In the genomic region with DNA sequence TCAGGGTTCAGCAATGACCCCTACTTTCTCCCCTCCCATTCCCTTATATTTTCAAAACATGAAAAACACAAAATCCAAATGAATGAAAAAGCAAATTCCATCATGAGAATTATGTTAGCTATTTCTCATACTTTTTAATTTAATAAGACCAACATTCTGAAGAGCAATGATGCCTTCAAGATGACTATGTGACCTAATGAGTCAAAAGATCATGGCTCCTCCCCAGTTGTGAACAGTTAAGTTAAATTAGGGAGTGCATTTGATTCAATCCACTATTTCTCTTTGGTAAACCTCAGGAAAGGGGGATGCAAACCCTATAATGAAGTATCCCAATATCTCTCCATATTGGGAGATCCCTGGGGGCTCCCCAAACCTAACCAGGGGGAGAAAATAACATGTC, we compare ENCODE assay signal across 16 cellular contexts. TPM values are rescaled to one million over a fixed set of nuclear protein-coding genes. Genes with fewer than 3 reads are reported as not detected.
A peak's percentile ranks its signal among the peaks of the same experiment; 100 is the strongest.
DNase-seq lines count a peak whose midpoint lies in the region; ATAC-seq, FAIRE-seq and TF ChIP-seq lines count a peak whose summit lies in the region.
"Had no signal": no experiment of that assay in that cellular context is flagged by ENCODE, and none has a peak within 500 bp of the region (broad histone marks: within the 10 kb centered on the region; RNA-seq: fewer than 3 reads in every experiment).

No MANE protein-coding gene starts in this region.

- H3K9me3 ChIP-seq in GM12878 (replicated peaks; ENCODE audit: control insufficient read depth, insufficient read depth, low read length), result no peaks in the 10 kb centered on the region
- H3K9me3 ChIP-seq in spleen, result no peaks in the 10 kb centered on the region
- H3K9me3 ChIP-seq: prostate gland, SJSA1, tibial nerve had no signal

- peaks cover 46% of the 10 kb centered on the region for H3K36me3 Mint-ChIP-seq in activated CD4-positive, alpha-beta T cell treated with anti-CD3 and anti-CD28 coated beads for 36 hours (ENCODE audit: low read depth)
- peaks cover 33% of the 10 kb centered on the region for H3K36me3 Mint-ChIP-seq in HFFc6 (ENCODE audit: low read depth)

- no peaks in the 10 kb centered on the region for H3K9me3 Mint-ChIP-seq in activated CD4-positive, alpha-beta T cell treated with anti-CD3 and anti-CD28 coated beads for 36 hours (ENCODE audit: low read depth)
- H3K9me3 Mint-ChIP-seq in HFFc6, result no peaks in the 10 kb centered on the region

- SMC1A ChIA-PET in GM12878 (lab: Charles Lee; ENCODE audit: uncharacterized antibody, unreplicated experiment), result interaction anchor here (1.8 kb wide), 1 partner anchor 17 kb away, joined by 6 read pairs; no protein-coding TSS in a partner anchor

- H3K27me3 ChIP-seq in GM12878 (replicated peaks in 1 of 2; ENCODE audit: control insufficient read depth in 2 of 2, insufficient read depth in 2 of 2, low read length in 1 of 2), result no peaks in the 10 kb centered on the region
- H3K27me3 ChIP-seq in spleen (replicated peaks in 1 of 7), result no peaks in the 10 kb centered on the region
- H3K27me3 ChIP-seq: SJSA1, tibial nerve had no signal

- CTCF ChIA-PET in activated CD4-positive, alpha-beta T cell treated with anti-CD3 and anti-CD28 coated beads for 36 hours (lab: Charles Lee), result no interaction called here
- CTCF ChIA-PET in GM12878 (lab: Yijun Ruan, JAX), result no interaction called here

- H3K9ac ChIP-seq in GM12878 (ENCODE audit: control insufficient read depth, insufficient read depth, low read length), result no peak overlapping the region

- in situ Hi-C loops in GM12878 (cut with MboI), result no loop called here

- no peak for FAIRE-seq in GM12878 (lab: Jason Lieb, UNC)
- FAIRE-seq: H1 had no signal

- peaks cover 87% of the 10 kb centered on the region for H3K79me2 ChIP-seq in GM12878 (ENCODE audit: control insufficient read depth, insufficient read depth, low read length)

- H3K4me2 ChIP-seq in GM12878 (ENCODE audit: control insufficient read depth, insufficient read depth), result peak overlapping the region; percentile 45; the same call in 1 of the 2 replicates

- H3K4me3 ChIP-seq in GM12878, result no peak overlapping the region
- H3K4me3 ChIP-seq in spleen, result no peak overlapping the region
- H3K4me3 ChIP-seq: prostate gland, SJSA1, tibial nerve had no signal

- peaks cover 3% of the 10 kb centered on the region; the same call in 1 of the 2 replicates for H4K20me1 ChIP-seq in GM12878 (ENCODE audit: control insufficient read depth, insufficient read depth)

- H2AFZ ChIP-seq in GM12878 (ENCODE audit: control insufficient read depth, low read depth, low read length), result no peak overlapping the region

- no TSS peak for BruUV-seq in GM12878 (replicated peaks; lab: Mats Ljungman, UMichigan)

- H3K4me3 Mint-ChIP-seq in activated CD4-positive, alpha-beta T cell treated with anti-CD3 and anti-CD28 coated beads for 36 hours, result no peak overlapping the region
- H3K4me3 Mint-ChIP-seq in HFFc6, result peak overlapping the region; percentile 64

- TF ChIP-seq EP300 in GM12878 (IDR thresholded peaks at IDR 0.05; ENCODE audit: borderline replicate concordance in 1 of 2, control insufficient read depth in 1 of 2, low read depth in 2 of 2, low read length in 2 of 2), result no peak

- POLR2A ChIA-PET in activated CD4-positive, alpha-beta T cell treated with anti-CD3 and anti-CD28 coated beads for 36 hours (lab: Charles Lee), result no interaction called here
- POLR2A ChIA-PET in GM12878 (lab: Charles Lee), result interaction anchor here (0.8 kb wide), 1 partner anchor 103 kb away, joined by 10 read pairs; no protein-coding TSS in a partner anchor

- peak overlapping the region; percentile 33; the same call in 1 of the 2 replicates for H3K27ac ChIP-seq in GM12878 (ENCODE audit: control insufficient read depth, insufficient read depth)
- peak overlapping the region in 5 of 8 donors; percentile 61 to 78 (median 75) for H3K27ac ChIP-seq in spleen
- H3K27ac ChIP-seq: prostate gland, SJSA1, tibial nerve had no signal

- intact Hi-C loops in activated CD4-positive, alpha-beta T cell treated with anti-CD3 and anti-CD28 coated beads for 36 hours (cut with DNase I, micrococcal nuclease), result loop anchor here in 1 of 2 experiments (5.0 kb wide), 1 partner anchor 33 kb away; no protein-coding TSS in a partner anchor
- intact Hi-C loops in GM12878 (cut with micrococcal nuclease; ENCODE audit: unreplicated experiment), result no loop called here
- intact Hi-C loops in spleen (cut with DNase I; ENCODE audit: low total_unique reads), result no loop called here

- no peak for TF ChIP-seq RAD21 in GM12878 (IDR thresholded peaks at IDR 0.05; ENCODE audit: insufficient read depth, low read depth, low read length)

- H3K27me3 Mint-ChIP-seq in activated CD4-positive, alpha-beta T cell treated with anti-CD3 and anti-CD28 coated beads for 36 hours, result no peaks in the 10 kb centered on the region
- H3K27me3 Mint-ChIP-seq in HFFc6 (ENCODE audit: insufficient read depth), result peaks cover 1% of the 10 kb centered on the region; the same call in 1 of the 2 replicates

- no peak for DNase-seq in activated CD4-positive, alpha-beta T cell treated with anti-CD3 and anti-CD28 coated beads for 36 hours
- DNase-seq in activated CD4-positive, alpha-beta T cell treated with anti-CD3 and anti-CD28 coated beads, Interleukin-2, amount 50 U/mL, for 4 hours, result no peak
- DNase-seq in HFFc6, result no peak
- DNase-seq in GM12878 (ENCODE audit: low read depth, low spot score), result no peak
- DNase-seq in spleen, result no peak
- no peak for DNase-seq in iPS-NIHi11 (ENCODE audit: low spot score)
- DNase-seq in NK-92 treated with Interleukin-12 subunit alpha and Interleukin-12 subunit beta, amount 100 ng/mL, for 24 hours (lab: John Stamatoyannopoulos, UW), result no peak
- DNase-seq: 8988T, head of caudate nucleus, kidney glomerular epithelial cell, NCI-H1417 treated with DMSO at 0.1 percent for 48 hours had no signal

- H3K27ac Mint-ChIP-seq in activated CD4-positive, alpha-beta T cell treated with anti-CD3 and anti-CD28 coated beads for 36 hours, result peak overlapping the region; percentile 52
- peak overlapping the region; percentile 61 for H3K27ac Mint-ChIP-seq in HFFc6

- no peak for TF ChIP-seq POLR2A in GM12878 (IDR thresholded peaks at IDR 0.05; ENCODE audit: low read depth, low read length)
- no peak for TF ChIP-seq POLR2A in spleen (IDR thresholded peaks at IDR 0.05)

- ATAC-seq in activated CD4-positive, alpha-beta T cell treated with anti-CD3 and anti-CD28 coated beads for 36 hours, result peak; percentile 52
- ATAC-seq in GM12878, result no peak
- ATAC-seq in HG02884 (IDR thresholded peaks at IDR 0.05; ENCODE audit: unreplicated experiment), result no peak

- H3K4me1 ChIP-seq in GM12878 (ENCODE audit: control insufficient read depth, insufficient read depth, low read length), result peaks cover 20% of the 10 kb centered on the region
- peaks cover 26 to 100% (median 86%) of the 10 kb centered on the region in 6 donors for H3K4me1 ChIP-seq in spleen
- H3K4me1 ChIP-seq: prostate gland had no signal

- H3K36me3 ChIP-seq in GM12878 (ENCODE audit: control insufficient read depth in 2 of 2, insufficient read depth in 2 of 2, low read length in 1 of 2) (peaks cover 1 to 14% of the 10 kb centered on the region in 2 experiments), spleen (peaks cover 0 to 13% (median 6%) of the 10 kb centered on the region in 6 donors)
- H3K36me3 ChIP-seq: prostate gland had no signal

- RAD21 ChIA-PET in GM12878 (lab: Charles Lee; ENCODE audit: unreplicated experiment), result interaction anchor here (1.3 kb wide), 1 partner anchor 17 kb away, joined by 4 read pairs; no protein-coding TSS in a partner anchor

- H3K4me1 Mint-ChIP-seq in activated CD4-positive, alpha-beta T cell treated with anti-CD3 and anti-CD28 coated beads for 36 hours, result peaks cover 74% of the 10 kb centered on the region
- peaks cover 79% of the 10 kb centered on the region for H3K4me1 Mint-ChIP-seq in HFFc6 (ENCODE audit: low read depth)

- TF ChIP-seq CTCF in HFFc6 (IDR thresholded peaks at IDR 0.05), result no peak
- no peak for TF ChIP-seq CTCF in GM12878 (IDR thresholded peaks at IDR 0.05 in 2 of 3, conservative IDR thresholded peaks at IDR 0.05 in 1 of 3; ENCODE audit: control insufficient read depth in 2 of 3, extremely low read depth in 1 of 3, insufficient read depth in 1 of 3, low read depth in 3 of 3, low read length in 3 of 3)
- no peak for TF ChIP-seq CTCF in spleen (IDR thresholded peaks at IDR 0.05 in 8 of 11, conservative IDR thresholded peaks at IDR 0.05 in 3 of 11)

TF ChIP-seq in GM12878, 131 proteins besides CTCF, POLR2A, EP300 and RAD21 (continues in another document):
- no peak for TF ChIP-seq BACH1 (IDR thresholded peaks at IDR 0.05; ENCODE audit: borderline replicate concordance)
- no peak for TF ChIP-seq ETV6 (conservative IDR thresholded peaks at IDR 0.05 in 1 of 2, IDR thresholded peaks at IDR 0.05 in 1 of 2; ENCODE audit: borderline replicate concordance in 1 of 2, low read depth in 1 of 2)

RNA-seq across cellular contexts. Expression of a gene that starts 36.5 kb away (rescaled TPM):
- 10 to 100 TPM; 87.1 to 91.4 TPM for total RNA-seq in activated CD4-positive, alpha-beta T cell treated with anti-CD3 and anti-CD28 coated beads for 36 hours
- total RNA-seq in HFFc6 (2021; fragmentation: NEBNext Ultra II Directional; extraction: Animal tissue kit (Norgen Biotek cat#: 25700)), result 10 to 100 TPM; 83.6 to 95.4 (median 90.8) TPM
- 230 and 238 TPM in 2 replicates for total RNA-seq in GM12878 (2013; cell fraction: nucleolus; rRNA removed)
- total RNA-seq in GM12878 (2014; rRNA removed), result 43.2 and 43.9 TPM in 2 replicates
- total RNA-seq in GM12878 (2014; rRNA removed; fragmentation: Illumina TruSeq; extraction: Trizol), result 41.5 and 42.2 TPM in 2 replicates
- total RNA-seq in GM12878 (2021), result 67.6 and 75.3 TPM in 2 replicates
- polyA plus RNA-seq in GM12878 (2011; ENCODE audit: low read depth), result 18.6 TPM
- polyA plus RNA-seq in GM12878 (2011; rRNA removed), result 41.4 and 52.4 TPM in 2 replicates
- polyA plus RNA-seq in GM12878 (2011; cell fraction: cytosol; rRNA removed), result 78.5 and 91.3 TPM in 2 replicates
- 75.1 and 85.8 TPM in 2 replicates for polyA plus RNA-seq in GM12878 (2011; cell fraction: nucleus; rRNA removed)
- polyA plus RNA-seq in GM12878 (2012), result 28.9 and 39.0 TPM in 2 replicates
- 39.2 and 43.5 TPM in 2 replicates for polyA plus RNA-seq in GM12878 (2014; fragmentation: Illumina TruSeq; extraction: Trizol)
- 10 to 100 TPM; 21.4 to 27.4 TPM for polyA plus RNA-seq in GM12878 (2014; fragmentation: Nextera tagmentation; extraction: Ambion mirVana)
- 41.0 and 44.1 TPM in 2 replicates for polyA plus RNA-seq in GM12878 (2014; rRNA removed)
- polyA plus RNA-seq in GM12878 (2016; fragmentation: Nextera tagmentation; extraction: Ambion mirVana), result 10 to 100 TPM; 43.4 to 47.7 TPM
- 200 and 344 TPM in 2 replicates for polyA minus RNA-seq in GM12878 (2011; rRNA and poly(A)+ RNA removed)
- 38.2 and 53.0 TPM in 2 replicates for polyA minus RNA-seq in GM12878 (2011; cell fraction: cytosol; rRNA and poly(A)+ RNA removed)
- 83.1 and 154 TPM in 2 replicates for polyA minus RNA-seq in GM12878 (2011; cell fraction: nucleus; rRNA and poly(A)+ RNA removed)
- 100 to 1,000 TPM in 4 of 7 donors, 10 to 100 TPM in 3; 78.7 to 122 (median 112) TPM for total RNA-seq in spleen
- polyA plus RNA-seq in spleen, result 10 to 100 TPM; 14.9 to 22.3 (median 16.7) TPM
